8 cellular contexts compared by ENCODE assay signal in genomic region chr7:97117372-97118188, GRCh38. TPM values are rescaled to one million over a fixed set of nuclear protein-coding genes. Genes with fewer than 3 reads are reported as not detected.
DNase-seq lines count a peak whose midpoint lies in the region; ATAC-seq and TF ChIP-seq lines count a peak whose summit lies in the region.

TSS of gene SDHAF3 (plus strand) at chr7:97117698. CDS start at chr7:97117724, 26 bp downstream.

- ATAC-seq in CD4-positive, alpha-beta T cell (ENCODE audit: poor library complexity), result peak; percentile 93
- peak; percentile 94 for ATAC-seq in GM19397 (IDR thresholded peaks at IDR 0.05; ENCODE audit: unreplicated experiment)
- ATAC-seq in HG03571 (IDR thresholded peaks at IDR 0.05; ENCODE audit: unreplicated experiment), result peak; percentile 94
- ATAC-seq in right lobe of liver, result peak; percentile 99 to 100 (median 99)

- peak within 1 kb of the TSS; percentile 69 to 74 (median 70) for H3K4me3 ChIP-seq in right lobe of liver

- 2% methylated on average over 23 of the region's 59 CpGs for WGBS in right lobe of liver (ENCODE audit: insufficient coverage, low coverage, low lambda C conversion rate, missing lambda C conversion rate)

- peaks cover 0 to 11% (median 0%) of the 10 kb centered on the region in 4 donors for H3K4me1 ChIP-seq in right lobe of liver

- H3K27ac ChIP-seq in CD4-positive, alpha-beta T cell (ENCODE audit: low read depth, low read length), result peak within 1 kb of the TSS; percentile 57
- peak within 1 kb of the TSS; percentile 57 to 68 (median 61) for H3K27ac ChIP-seq in right lobe of liver

- peaks cover 13% of the 10 kb centered on the region for H3K36me3 Mint-ChIP-seq in CD4-positive, alpha-beta T cell (ENCODE audit: low read depth)

- H3K4me3 Mint-ChIP-seq in CD4-positive, alpha-beta T cell, result peak within 1 kb of the TSS; percentile 97

- H3K9me3 ChIP-seq in CD4-positive, alpha-beta T cell (ENCODE audit: control insufficient read depth, low read length), result no peaks in the 10 kb centered on the region
- no peaks in the 10 kb centered on the region for H3K9me3 ChIP-seq in right lobe of liver

- CTCF ChIA-PET in CD4-positive, alpha-beta T cell (lab: Charles Lee), result no interaction called here

- TF ChIP-seq CTCF in CD4-positive, alpha-beta T cell (IDR thresholded peaks at IDR 0.05), result no peak
- TF ChIP-seq CTCF in right lobe of liver (IDR thresholded peaks at IDR 0.05), result peak in 3 of 4 donors; percentile 9 to 41 (median 25)

- H3K27me3 Mint-ChIP-seq in CD4-positive, alpha-beta T cell, result no peaks in the 10 kb centered on the region

- peak within 1 kb of the TSS; percentile 89 for H3K27ac Mint-ChIP-seq in CD4-positive, alpha-beta T cell

- DNase-seq in CD4-positive, alpha-beta T cell, result peak; percentile 96 to 98 (median 98)
- DNase-seq in NCI-H82 (lab: John Stamatoyannopoulos, UW), result peak; percentile 99
- DNase-seq in activated CD4-positive, alpha-beta T cell treated with anti-CD3 and anti-CD28 coated beads, Interleukin-2, amount 50 U/mL, for 48 hours, result peak; percentile 97 to 98
- peak; percentile 81 to 83 for DNase-seq in dermis microvascular lymphatic vessel endothelial cell (ENCODE audit: low read depth in 2 of 2)
- DNase-seq in right lobe of liver, result peak; percentile 97 to 98 (median 97)
- DNase-seq in stimulated activated CD4-positive, alpha-beta T cell treated with anti-CD3 and anti-CD28 coated beads, Interleukin-4, amount 100 ng/mL, for 4 hours, result peak; percentile 97 to 98

- no peaks in the 10 kb centered on the region for H3K27me3 ChIP-seq in CD4-positive, alpha-beta T cell (ENCODE audit: control insufficient read depth, insufficient read depth, low read length)
- H3K27me3 ChIP-seq in right lobe of liver, result no peaks in the 10 kb centered on the region

- peaks cover 57% of the 10 kb centered on the region for H3K4me1 Mint-ChIP-seq in CD4-positive, alpha-beta T cell (ENCODE audit: low read depth)

- POLR2A ChIA-PET in CD4-positive, alpha-beta T cell (lab: Charles Lee), result interaction anchor here (0.7 to 2.1 kb wide), 9 partner anchors 10 to 1134 kb away, joined by 3 to 10 read pairs (median 4); partner anchors contain the start of gene ASNS

- no peaks in the 10 kb centered on the region for H3K9me3 Mint-ChIP-seq in CD4-positive, alpha-beta T cell

- intact Hi-C loops in CD4-positive, alpha-beta T cell (cut with DNase I, micrococcal nuclease), result loop anchor here in 1 of 2 experiments (5.0 to 10.0 kb wide), 5 partner anchors 413 to 1760 kb away; partner anchors contain the start of genes BRI3, LMTK2, SEM1 and TECPR1
- intact Hi-C loops in right lobe of liver (cut with DNase I), result no loop called here

- H3K36me3 ChIP-seq in right lobe of liver, result no peaks in the 10 kb centered on the region

- TF ChIP-seq POLR2A in right lobe of liver (IDR thresholded peaks at IDR 0.05), result peak; percentile 81

RNA-seq across cellular contexts. Expression of gene SDHAF3, which starts in this region (rescaled TPM):
- total RNA-seq in CD4-positive, alpha-beta T cell, result 1 to 10 TPM; 3.2 to 5.0 TPM
- 1.8 and 2.2 TPM in 2 replicates for total RNA-seq in dermis microvascular lymphatic vessel endothelial cell
- total RNA-seq in right lobe of liver, result 10 to 100 TPM in 4 of 6 experiments, 1 to 10 TPM in 2; 8.5 to 15.5 (median 12.1) TPM

Comparison
In these comparisons a context has a peak if more than half of its experiments do, and no peak if none do; other contexts are left out.
1. Peak in every context shown above with its lines: DNase-seq, ATAC-seq, H3K4me3 ChIP-seq and H3K27ac ChIP-seq.